12 cellular contexts compared by ENCODE assay signal in genomic region chr7:887488-887820, GRCh38.
"Had no signal": no experiment of that assay in that cellular context is flagged by ENCODE, and none has a peak within 500 bp of the region (broad histone marks: within the 10 kb centered on the region; RNA-seq: fewer than 3 reads in every experiment).

No MANE protein-coding gene starts in this region.

- H3K36me3 ChIP-seq: uterus had no signal

- H3K27me3 ChIP-seq: ascending aorta, esophagus squamous epithelium, uterus had no signal

- H3K27me3 Mint-ChIP-seq: activated CD8-positive, alpha-beta memory T cell treated with anti-CD3 and anti-CD28 coated beads, Interleukin-2, amount 10 ng/mL, durations not matched to agents 7 days and 5 days; activated T-cell treated with anti-CD3 and anti-CD28 coated beads, Interleukin-2, amount 50 U/mL, for 24 hours; stimulated activated naive CD8-positive, alpha-beta T cell treated with anti-CD3 and anti-CD28 coated beads, Interleukin-15, amount 100 ng/mL, for 72 hours; T-helper 17 cell had no signal

- H3K9me3 ChIP-seq: ascending aorta, esophagus squamous epithelium, uterus had no signal

- H3K4me3 Mint-ChIP-seq: activated CD8-positive, alpha-beta memory T cell treated with anti-CD3 and anti-CD28 coated beads, Interleukin-2, amount 10 ng/mL, durations not matched to agents 7 days and 5 days; activated T-cell treated with anti-CD3 and anti-CD28 coated beads, Interleukin-2, amount 50 U/mL, for 24 hours; stimulated activated naive CD8-positive, alpha-beta T cell treated with anti-CD3 and anti-CD28 coated beads, Interleukin-15, amount 100 ng/mL, for 72 hours; T-helper 17 cell had no signal

- H3K27ac ChIP-seq: ascending aorta, esophagus squamous epithelium, uterus had no signal

- DNase-seq: activated CD4-positive, alpha-beta T cell treated with anti-CD3 and anti-CD28 coated beads, Interleukin-2, amount 50 U/mL, for 1 hour; activated CD8-positive, alpha-beta memory T cell treated with anti-CD3 and anti-CD28 coated beads, Interleukin-2, amount 10 ng/mL, durations not matched to agents 7 days and 5 days; activated gamma-delta T cell treated with Interleukin-2 at 50 U/mL for 16 hours; activated T-cell treated with anti-CD3 and anti-CD28 coated beads, Interleukin-2, amount 50 U/mL, for 24 hours; esophagus squamous epithelium; foreskin fibroblast; stimulated activated CD4-positive, alpha-beta T cell treated with anti-CD3 and anti-CD28 coated beads, Interleukin-12 subunit alpha, Interleukin-12 subunit beta, amount 100 ng/mL, for 4 hours; stimulated activated naive CD8-positive, alpha-beta T cell treated with anti-CD3 and anti-CD28 coated beads, Interleukin-15, amount 100 ng/mL, for 72 hours; T-helper 17 cell; uterus had no signal

- H3K4me3 ChIP-seq: ascending aorta, uterus had no signal

- H3K27ac Mint-ChIP-seq: activated CD8-positive, alpha-beta memory T cell treated with anti-CD3 and anti-CD28 coated beads, Interleukin-2, amount 10 ng/mL, durations not matched to agents 7 days and 5 days; stimulated activated naive CD8-positive, alpha-beta T cell treated with anti-CD3 and anti-CD28 coated beads, Interleukin-15, amount 100 ng/mL, for 72 hours; T-helper 17 cell had no signal

- ATAC-seq: activated CD8-positive, alpha-beta memory T cell treated with anti-CD3 and anti-CD28 coated beads, Interleukin-2, amount 10 ng/mL, durations not matched to agents 7 days and 5 days; sciatic nerve; stimulated activated naive CD8-positive, alpha-beta T cell treated with anti-CD3 and anti-CD28 coated beads, Interleukin-15, amount 100 ng/mL, for 72 hours; T-helper 17 cell had no signal

- H3K9me3 Mint-ChIP-seq: activated T-cell treated with anti-CD3 and anti-CD28 coated beads, Interleukin-2, amount 50 U/mL, for 24 hours had no signal
